Comparison of ENCODE assay signal across 30 cellular contexts in the genomic region with DNA sequence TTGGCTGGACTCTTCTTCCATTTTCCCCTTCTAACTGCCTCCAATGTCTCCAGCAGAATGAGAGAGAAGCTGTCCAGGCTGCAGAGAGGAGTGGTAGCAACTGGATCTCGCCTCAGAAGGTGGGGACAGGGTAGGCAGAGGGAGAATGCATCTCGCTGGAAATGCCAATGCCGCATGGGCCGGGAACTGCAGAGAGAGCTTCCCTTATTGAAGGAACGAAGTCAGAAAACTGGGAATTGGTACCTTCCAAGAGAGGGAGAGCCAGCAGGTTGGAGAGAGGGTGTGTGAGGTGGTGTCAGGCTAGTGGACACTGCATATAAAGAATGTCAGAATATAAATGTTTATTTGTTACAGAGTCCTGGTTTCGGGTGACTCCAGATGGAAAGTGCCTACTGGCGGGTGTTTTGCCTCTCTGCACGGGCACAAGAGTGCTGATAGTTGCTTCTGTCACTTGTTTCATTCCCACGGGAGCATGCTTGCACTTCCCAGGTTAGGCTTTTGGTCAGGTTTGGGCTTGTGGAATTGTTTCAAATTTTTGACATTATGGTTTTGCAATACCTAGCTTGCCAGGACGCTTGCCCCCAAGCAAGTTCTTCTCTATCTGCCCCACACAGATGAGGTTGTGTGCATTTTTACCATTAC.
"Had no signal": no experiment of that assay in that cellular context is flagged by ENCODE, and none has a peak within 500 bp of the region (broad histone marks: within the 10 kb centered on the region; RNA-seq: fewer than 3 reads in every experiment).

No MANE protein-coding gene starts in this region.

- H3K9me3 ChIP-seq: lower lobe of right lung, thyroid gland, vagina had no signal

- DNase-seq: activated B cell treated with CpG ODN at 0.5 μM for 24 hours; activated CD4-positive, alpha-beta T cell treated with anti-CD3 and anti-CD28 coated beads, Interleukin-2, amount 50 U/mL, for 1 hour; activated CD8-positive, alpha-beta memory T cell treated with anti-CD3 and anti-CD28 coated beads, Interleukin-2, amount 10 ng/mL, durations not matched to agents 7 days and 5 days; activated CD8-positive, alpha-beta T cell treated with anti-CD3 and anti-CD28 coated beads for 36 hours; activated effector memory CD4-positive, alpha-beta T cell treated with Interleukin-2 at 50 U/mL for 16 hours; activated naive CD4-positive, alpha-beta T cell treated with anti-CD3 and anti-CD28 coated beads for 36 hours; activated naive CD8-positive, alpha-beta T cell treated with anti-CD3 and anti-CD28 coated beads for 36 hours; activated T-cell treated with anti-CD3 and anti-CD28 coated beads for 4 hours; adrenal gland; aorta; caudate nucleus; effector CD4-positive, alpha-beta T cell; kidney glomerular epithelial cell; lower lobe of right lung; mesenchymal stem cell; naive thymus-derived CD8-positive, alpha-beta T cell; occipital lobe; right cardiac atrium; stimulated activated CD4-positive, alpha-beta T cell treated with anti-CD3 and anti-CD28 coated beads, Interleukin-15, amount 100 ng/mL, for 24 hours; stimulated activated CD4-positive, alpha-beta T cell treated with anti-CD3 and anti-CD28 coated beads, Interleukin-2, amount 100 ng/mL, for 24 hours; stimulated activated naive B cell treated with anti-CD40 and anti-IgM and Interleukin-4, amounts not matched to agents 10 μg/mL and 1 μg/mL and 100 μg/mL, for 72 hours; stomach; T-helper 17 cell; thyroid gland; upper lobe of left lung had no signal

- H3K4me3 Mint-ChIP-seq: activated B cell treated with CpG ODN at 0.5 μM for 24 hours; activated CD8-positive, alpha-beta memory T cell treated with anti-CD3 and anti-CD28 coated beads, Interleukin-2, amount 10 ng/mL, durations not matched to agents 7 days and 5 days; activated CD8-positive, alpha-beta T cell treated with anti-CD3 and anti-CD28 coated beads for 36 hours; activated naive CD4-positive, alpha-beta T cell treated with anti-CD3 and anti-CD28 coated beads for 36 hours; activated naive CD8-positive, alpha-beta T cell treated with anti-CD3 and anti-CD28 coated beads for 36 hours; brain; dendritic cell treated with granulocyte-macrophage colony-stimulating factor and Interleukin-4, amounts not matched to agents 40 ng/mL and 50 ng/mL, for 4 days; naive thymus-derived CD8-positive, alpha-beta T cell; neural progenitor cell; stimulated activated naive B cell treated with anti-CD40 and anti-IgM and Interleukin-4, amounts not matched to agents 10 μg/mL and 1 μg/mL and 100 μg/mL, for 72 hours; T-helper 17 cell had no signal

- H3K36me3 ChIP-seq: adrenal gland, left lung, lower lobe of right lung, neural progenitor cell, stomach, thyroid gland, upper lobe of left lung, vagina had no signal

- H3K4me2 ChIP-seq: neural progenitor cell had no signal

- H3K9ac ChIP-seq: neural progenitor cell had no signal

- H3K27ac ChIP-seq: adrenal gland, left lung, lower lobe of right lung, neural progenitor cell, thyroid gland, upper lobe of left lung, vagina had no signal

- H3K4me1 ChIP-seq: adrenal gland, left lung, lower lobe of right lung, neural progenitor cell, thyroid gland, upper lobe of left lung, vagina had no signal

- H3K27me3 ChIP-seq: adrenal gland, left lung, neural progenitor cell, stomach, thyroid gland, upper lobe of left lung, vagina had no signal

- H2AFZ ChIP-seq: neural progenitor cell had no signal

- H3K4me3 ChIP-seq: adrenal gland, left lung, lower lobe of right lung, neural progenitor cell, stomach, thyroid gland, upper lobe of left lung, vagina had no signal

- H3K36me3 Mint-ChIP-seq: activated CD8-positive, alpha-beta memory T cell treated with anti-CD3 and anti-CD28 coated beads, Interleukin-2, amount 10 ng/mL, durations not matched to agents 7 days and 5 days; brain had no signal

- H3K27me3 Mint-ChIP-seq: activated B cell treated with CpG ODN at 0.5 μM for 24 hours; activated CD8-positive, alpha-beta memory T cell treated with anti-CD3 and anti-CD28 coated beads, Interleukin-2, amount 10 ng/mL, durations not matched to agents 7 days and 5 days; activated CD8-positive, alpha-beta T cell treated with anti-CD3 and anti-CD28 coated beads for 36 hours; activated naive CD8-positive, alpha-beta T cell treated with anti-CD3 and anti-CD28 coated beads for 36 hours; dendritic cell treated with granulocyte-macrophage colony-stimulating factor and Interleukin-4, amounts not matched to agents 40 ng/mL and 50 ng/mL, for 4 days; naive thymus-derived CD8-positive, alpha-beta T cell; stimulated activated naive B cell treated with anti-CD40 and anti-IgM and Interleukin-4, amounts not matched to agents 10 μg/mL and 1 μg/mL and 100 μg/mL, for 72 hours; T-helper 17 cell had no signal

- H3K27ac Mint-ChIP-seq: activated B cell treated with CpG ODN at 0.5 μM for 24 hours; activated CD8-positive, alpha-beta memory T cell treated with anti-CD3 and anti-CD28 coated beads, Interleukin-2, amount 10 ng/mL, durations not matched to agents 7 days and 5 days; activated CD8-positive, alpha-beta T cell treated with anti-CD3 and anti-CD28 coated beads for 36 hours; activated naive CD4-positive, alpha-beta T cell treated with anti-CD3 and anti-CD28 coated beads for 36 hours; activated naive CD8-positive, alpha-beta T cell treated with anti-CD3 and anti-CD28 coated beads for 36 hours; dendritic cell treated with granulocyte-macrophage colony-stimulating factor and Interleukin-4, amounts not matched to agents 40 ng/mL and 50 ng/mL, for 4 days; naive thymus-derived CD8-positive, alpha-beta T cell; neural progenitor cell; stimulated activated naive B cell treated with anti-CD40 and anti-IgM and Interleukin-4, amounts not matched to agents 10 μg/mL and 1 μg/mL and 100 μg/mL, for 72 hours; T-helper 17 cell had no signal

- H3K4me1 Mint-ChIP-seq: activated B cell treated with CpG ODN at 0.5 μM for 24 hours; activated CD8-positive, alpha-beta memory T cell treated with anti-CD3 and anti-CD28 coated beads, Interleukin-2, amount 10 ng/mL, durations not matched to agents 7 days and 5 days; activated naive CD8-positive, alpha-beta T cell treated with anti-CD3 and anti-CD28 coated beads for 36 hours; naive thymus-derived CD8-positive, alpha-beta T cell; neural progenitor cell; stimulated activated naive B cell treated with anti-CD40 and anti-IgM and Interleukin-4, amounts not matched to agents 10 μg/mL and 1 μg/mL and 100 μg/mL, for 72 hours; T-helper 17 cell had no signal
